Comparison of ENCODE assay signal across 9 cellular contexts in the genomic region with DNA sequence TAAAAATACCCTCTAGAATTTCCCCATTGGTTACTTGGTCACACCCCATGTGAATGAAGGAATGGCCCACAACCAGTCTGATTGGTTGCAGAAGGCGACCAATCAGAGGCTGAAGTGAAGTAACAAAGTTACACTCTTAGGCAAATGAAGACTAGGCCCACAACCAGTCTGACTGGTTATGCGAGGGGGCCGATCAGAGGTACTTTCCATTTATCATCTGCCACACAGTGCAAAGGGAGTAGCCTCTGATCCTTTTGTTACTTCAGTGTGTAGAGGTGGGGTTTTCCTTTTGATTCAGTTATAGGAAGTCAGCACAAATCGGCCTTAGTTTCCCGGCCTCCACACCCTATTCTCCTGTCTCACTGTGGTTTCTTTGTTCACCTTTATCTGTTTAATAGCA.
DNase-seq lines count a peak whose midpoint lies in the region; ATAC-seq, FAIRE-seq and TF ChIP-seq lines count a peak whose summit lies in the region.
"Had no signal": no experiment of that assay in that cellular context is flagged by ENCODE, and none has a peak within 500 bp of the region (broad histone marks: within the 10 kb centered on the region; RNA-seq: fewer than 3 reads in every experiment).

No MANE protein-coding gene starts in this region.

- H3K4me1 ChIP-seq in neural progenitor cell = peaks cover 5% of the 10 kb centered on the region

- TF ChIP-seq CTCF in GM10248 (IDR thresholded peaks at IDR 0.05; ENCODE audit: control extremely low read depth, extremely low read depth, low read depth, missing control alignments) = no peak
- no peak for TF ChIP-seq CTCF in GM20000 (IDR thresholded peaks at IDR 0.05; ENCODE audit: extremely low read depth, missing control alignments)
- TF ChIP-seq CTCF in neural progenitor cell (IDR thresholded peaks at IDR 0.05) = no peak
- TF ChIP-seq CTCF in D721Med (IDR thresholded peaks at IDR 0.05; ENCODE audit: insufficient read depth, missing control alignments) = no peak

- no peak overlapping the region for H3K4me3 ChIP-seq in neural progenitor cell
- H3K4me3 ChIP-seq: HAP-1 had no signal

- no peak overlapping the region for H3K4me2 ChIP-seq in neural progenitor cell

- no peaks in the 10 kb centered on the region for H3K36me3 Mint-ChIP-seq in activated T-cell treated with anti-CD3 and anti-CD28 coated beads, Interleukin-2, amount 50 U/mL, for 72 hours (ENCODE audit: insufficient read depth in 2 of 2)
- H3K36me3 Mint-ChIP-seq in neural progenitor cell = no peaks in the 10 kb centered on the region

- peaks cover 46% of the 10 kb centered on the region for H3K4me1 Mint-ChIP-seq in activated T-cell treated with anti-CD3 and anti-CD28 coated beads, Interleukin-2, amount 50 U/mL, for 72 hours (ENCODE audit: low read depth)
- H3K4me1 Mint-ChIP-seq in neural progenitor cell = peaks cover 4% of the 10 kb centered on the region

- ATAC-seq in HG03521 (IDR thresholded peaks at IDR 0.05; ENCODE audit: unreplicated experiment) = peak; percentile 79
- ATAC-seq in activated T-cell treated with anti-CD3 and anti-CD28 coated beads, Interleukin-2, amount 50 U/mL, for 72 hours (replicated peaks in 1 of 2) = peak; percentile 99

- H3K27ac Mint-ChIP-seq in activated T-cell treated with anti-CD3 and anti-CD28 coated beads, Interleukin-2, amount 50 U/mL, for 72 hours = peak overlapping the region; percentile 80
- no peak overlapping the region for H3K27ac Mint-ChIP-seq in neural progenitor cell

- H3K9ac ChIP-seq in neural progenitor cell = no peak overlapping the region

- no peaks in the 10 kb centered on the region for H3K9me3 Mint-ChIP-seq in activated T-cell treated with anti-CD3 and anti-CD28 coated beads, Interleukin-2, amount 50 U/mL, for 72 hours
- no peaks in the 10 kb centered on the region for H3K9me3 Mint-ChIP-seq in neural progenitor cell

- POLR2A ChIA-PET in GM10248 (lab: Yijun Ruan, JAX) = no interaction called here

- DNase-seq in GM10248 (ENCODE audit: extremely low spot score) = peak; percentile 15
- peak; percentile 46 for DNase-seq in GM20000 (ENCODE audit: low spot score)
- DNase-seq in activated T-cell treated with anti-CD3 and anti-CD28 coated beads, Interleukin-2, amount 50 U/mL, for 72 hours = peak; percentile 61 to 71
- no peak for DNase-seq in neural progenitor cell (ENCODE audit: low spot score)
- DNase-seq in UCSD-AML1 (lab: John Stamatoyannopoulos, UW; ENCODE audit: unreplicated experiment) = no peak
- no peak for DNase-seq in NOMO-1 treated with dmso at 0.1 percent for 144 hours (lab: John Stamatoyannopoulos, UW; ENCODE audit: unreplicated experiment)
- no peak for DNase-seq in D721Med (ENCODE audit: insufficient read length, low spot score)

- no peak for FAIRE-seq in D721Med (lab: Jason Lieb, UNC)

- CTCF ChIA-PET in GM10248 (lab: Yijun Ruan, JAX) = interaction anchor here (2.1 kb wide), 1 partner anchor 14 kb away, joined by 5 read pairs; no protein-coding TSS in a partner anchor

- H3K9me3 ChIP-seq in neural progenitor cell (ENCODE audit: low read depth) = no peaks in the 10 kb centered on the region
- H3K9me3 ChIP-seq: HAP-1 had no signal

- H3K27ac ChIP-seq in neural progenitor cell = no peak overlapping the region

- H3K27me3 Mint-ChIP-seq in activated T-cell treated with anti-CD3 and anti-CD28 coated beads, Interleukin-2, amount 50 U/mL, for 72 hours (ENCODE audit: low read depth) = no peaks in the 10 kb centered on the region
- H3K27me3 Mint-ChIP-seq in neural progenitor cell (ENCODE audit: insufficient read depth, low read depth) = no peaks in the 10 kb centered on the region

- H3K27me3 ChIP-seq in neural progenitor cell = no peaks in the 10 kb centered on the region

- H3F3A ChIP-seq in neural progenitor cell (ENCODE audit: low read depth) = no peaks in the 10 kb centered on the region

- peak overlapping the region; percentile 50 for H2AFZ ChIP-seq in neural progenitor cell (replicated peaks)

- no peaks in the 10 kb centered on the region for H4K20me1 ChIP-seq in neural progenitor cell (ENCODE audit: low read depth)

- no peaks in the 10 kb centered on the region for H3K79me2 ChIP-seq in neural progenitor cell (ENCODE audit: low read depth)

- no peaks in the 10 kb centered on the region for H3K36me3 ChIP-seq in neural progenitor cell
- H3K36me3 ChIP-seq: HAP-1 had no signal

- peak overlapping the region; percentile 54 to 88 for H3K4me3 Mint-ChIP-seq in activated T-cell treated with anti-CD3 and anti-CD28 coated beads, Interleukin-2, amount 50 U/mL, for 72 hours
- H3K4me3 Mint-ChIP-seq in neural progenitor cell = no peak overlapping the region

Comparison
In these comparisons a context has a peak if more than half of its experiments do, and no peak if none do; other contexts are left out.
1. DNase-seq: peak in GM10248 (single experiment), GM20000 (single experiment) and activated T-cell treated with anti-CD3 and anti-CD28 coated beads, Interleukin-2, amount 50 U/mL, for 72 hours (2 of 2); none in neural progenitor cell (single experiment), UCSD-AML1 (single experiment), NOMO-1 treated with dmso at 0.1 percent for 144 hours (single experiment) and D721Med (single experiment).